In genomic region chr14:80164991-80165390, GRCh38 we compare ENCODE assay signal across 26 cellular contexts. TPM values are rescaled to one million over a fixed set of nuclear protein-coding genes. Genes with fewer than 3 reads are reported as not detected.
DNase-seq lines count a peak whose midpoint lies in the region; ATAC-seq and TF ChIP-seq lines count a peak whose summit lies in the region.
"Had no signal": no experiment of that assay in that cellular context is flagged by ENCODE, and none has a peak within 500 bp of the region (broad histone marks: within the 10 kb centered on the region; RNA-seq: fewer than 3 reads in every experiment).

No MANE protein-coding gene starts in this region.

- peak; percentile 71 for DNase-seq in mammary epithelial cell
- DNase-seq in MCF 10A (ENCODE audit: unreplicated experiment) = no peak
- peak; percentile 87 for DNase-seq in brain microvascular endothelial cell
- DNase-seq in glomerular visceral epithelial cell (ENCODE audit: extremely low spot score) = peak; percentile 10
- no peak for DNase-seq in AG08396 (ENCODE audit: low spot score)
- no peak for DNase-seq in naive thymus-derived CD8-positive, alpha-beta T cell
- no peak for DNase-seq in islet precursor cell
- DNase-seq in NCI-H524 treated with DMSO at 0.1 percent for 48 hours (lab: John Stamatoyannopoulos, UW) = no peak
- DNase-seq: 8988T; activated CD4-positive, alpha-beta T cell treated with anti-CD3 and anti-CD28 coated beads, Interleukin-2, amount 50 U/mL, for 4 hours; amniotic stem cell; DMS 273 treated with DMSO at 0.1 percent for 48 hours; effector memory CD4-positive, alpha-beta T cell; hippocampal formation; KBM-7; left cardiac atrium; NCI-H1930; NCI-H510A; Right ventricle myocardium superior; stimulated activated CD4-positive, alpha-beta T cell treated with anti-CD3 and anti-CD28 coated beads, Interleukin-2, amount 100 ng/mL, for 48 hours; stimulated activated naive CD8-positive, alpha-beta T cell treated with anti-CD3 and anti-CD28 coated beads, Interleukin-15, amount 100 ng/mL, for 72 hours; T-cell had no signal

- H3K79me2 ChIP-seq in mammary epithelial cell (ENCODE audit: insufficient read depth, low read length) = no peaks in the 10 kb centered on the region

- no peaks in the 10 kb centered on the region for H3K36me3 Mint-ChIP-seq in MCF 10A (ENCODE audit: insufficient read depth, unreplicated experiment)
- peaks cover 0 to 4% (median 0%) of the 10 kb centered on the region in 3 donors for H3K36me3 Mint-ChIP-seq in naive thymus-derived CD8-positive, alpha-beta T cell
- H3K36me3 Mint-ChIP-seq: CD14-positive monocyte; natural killer cell treated with Interleukin-12 subunit alpha and Interleukin-12 subunit beta and Interleukin-15 and Interleukin-18, amount 100 ng/mL, for 72 hours; T-cell; type B pancreatic cell had no signal

- CTCF ChIA-PET in mammary epithelial cell (lab: Charles Lee; ENCODE audit: low non-redundant PET) = no interaction called here
- CTCF ChIA-PET in MCF 10A (lab: Yijun Ruan, JAX) = interaction anchor here (0.8 kb wide), 1 partner anchor 48 kb away, joined by 3 read pairs; no protein-coding TSS in a partner anchor

- BruUV-seq in mammary epithelial cell (replicated peaks; lab: Mats Ljungman, UMichigan) (no TSS peak), MCF 10A (replicated peaks; lab: Mats Ljungman, UMichigan) (no TSS peak)

- H3K36me3 ChIP-seq in mammary epithelial cell (ENCODE audit: insufficient read depth, low read length) = no peaks in the 10 kb centered on the region
- H3K36me3 ChIP-seq in brain microvascular endothelial cell (replicated peaks) = no peaks in the 10 kb centered on the region

- H3K27ac ChIP-seq in mammary epithelial cell (ENCODE audit: insufficient read depth, low read depth, low read length) = peak overlapping the region; percentile 35
- no peak overlapping the region for H3K27ac ChIP-seq in brain microvascular endothelial cell

- POLR2A ChIA-PET in MCF 10A (lab: Yijun Ruan, JAX) = no interaction called here
- POLR2A ChIA-PET in naive thymus-derived CD8-positive, alpha-beta T cell (lab: Charles Lee) = no interaction called here

- dilution Hi-C loops in mammary epithelial cell (cut with HindIII; ENCODE audit: low sequenced_read_pairs) = no loop called here

- ATAC-seq in naive thymus-derived CD8-positive, alpha-beta T cell = no peak
- ATAC-seq: natural killer cell treated with Interleukin-12 subunit alpha and Interleukin-12 subunit beta and Interleukin-15 and Interleukin-18, amount 100 ng/mL, for 72 hours; stimulated activated naive CD8-positive, alpha-beta T cell treated with anti-CD3 and anti-CD28 coated beads, Interleukin-15, amount 100 ng/mL, for 72 hours; T-cell had no signal

- no peak overlapping the region for H3K9ac ChIP-seq in mammary epithelial cell (ENCODE audit: insufficient read depth, low read length)

- in situ Hi-C loops in mammary epithelial cell (cut with MboI; ENCODE audit: low sequenced_read_pairs in 2 of 2) (no loop called here), brain microvascular endothelial cell (cut with HindIII; ENCODE audit: low pct_ligation_motif_present, low sequenced_read_pairs) (no loop called here)

- TF ChIP-seq CTCF in mammary epithelial cell (conservative IDR thresholded peaks at IDR 0.05 in 1 of 2, IDR thresholded peaks at IDR 0.05 in 1 of 2; ENCODE audit: extremely low read depth in 1 of 2, insufficient read depth in 1 of 2, low read depth in 1 of 2, low read length in 2 of 2) (no peak), MCF 10A (IDR thresholded peaks at IDR 0.05; ENCODE audit: unreplicated experiment) (no peak), brain microvascular endothelial cell (IDR thresholded peaks at IDR 0.05; ENCODE audit: low read depth, low read length, missing control alignments) (no peak)

- no peaks in the 10 kb centered on the region for H3K9me3 Mint-ChIP-seq in MCF 10A (ENCODE audit: unreplicated experiment)
- peaks cover 0 to 10% (median 0%) of the 10 kb centered on the region in 9 donors for H3K9me3 Mint-ChIP-seq in naive thymus-derived CD8-positive, alpha-beta T cell
- H3K9me3 Mint-ChIP-seq: T-cell, type B pancreatic cell had no signal

- no peaks in the 10 kb centered on the region for H3K4me1 ChIP-seq in mammary epithelial cell (ENCODE audit: insufficient read depth, low read length)

- H2AFZ ChIP-seq in mammary epithelial cell (ENCODE audit: low read depth, low read length) = no peak overlapping the region

- no peak overlapping the region for H3K27ac Mint-ChIP-seq in MCF 10A (ENCODE audit: low read depth, unreplicated experiment)
- H3K27ac Mint-ChIP-seq in naive thymus-derived CD8-positive, alpha-beta T cell = no peak overlapping the region
- H3K27ac Mint-ChIP-seq: CD14-positive monocyte; natural killer cell treated with Interleukin-12 subunit alpha and Interleukin-12 subunit beta and Interleukin-15 and Interleukin-18, amount 100 ng/mL, for 72 hours; progenitor cell of endocrine pancreas; stimulated activated naive CD8-positive, alpha-beta T cell treated with anti-CD3 and anti-CD28 coated beads, Interleukin-15, amount 100 ng/mL, for 72 hours; T-cell; type B pancreatic cell had no signal

- H3K4me1 Mint-ChIP-seq in MCF 10A (ENCODE audit: insufficient read depth, unreplicated experiment) = peaks cover 8% of the 10 kb centered on the region
- no peaks in the 10 kb centered on the region for H3K4me1 Mint-ChIP-seq in naive thymus-derived CD8-positive, alpha-beta T cell
- H3K4me1 Mint-ChIP-seq: CD14-positive monocyte; stimulated activated naive CD8-positive, alpha-beta T cell treated with anti-CD3 and anti-CD28 coated beads, Interleukin-15, amount 100 ng/mL, for 72 hours; T-cell had no signal

- intact Hi-C loops in mammary epithelial cell (cut with micrococcal nuclease) (no loop called here), MCF 10A (cut with micrococcal nuclease) (no loop called here)

- peak overlapping the region; percentile 17 for H3K4me2 ChIP-seq in mammary epithelial cell (ENCODE audit: insufficient read depth, low read depth, low read length)

- H3K4me3 ChIP-seq in mammary epithelial cell (replicated peaks in 1 of 3; ENCODE audit: insufficient read depth in 1 of 3, low read depth in 2 of 3, low read length in 3 of 3) (no peak overlapping the region), brain microvascular endothelial cell (ENCODE audit: low read depth, low read length) (no peak overlapping the region)

- H3K9me3 ChIP-seq in mammary epithelial cell (replicated peaks; ENCODE audit: insufficient read depth, low read length) = no peaks in the 10 kb centered on the region

- 34% methylated on average over 5 of the region's 7 CpGs for WGBS in mammary epithelial cell (ENCODE audit: low coverage, missing lambda C conversion rate)

- H3K27me3 ChIP-seq in mammary epithelial cell (ENCODE audit: insufficient read depth, low read length) (no peaks in the 10 kb centered on the region), brain microvascular endothelial cell (replicated peaks) (no peaks in the 10 kb centered on the region)

- H3K4me3 Mint-ChIP-seq in MCF 10A (ENCODE audit: unreplicated experiment) = no peak overlapping the region
- H3K4me3 Mint-ChIP-seq in naive thymus-derived CD8-positive, alpha-beta T cell = no peak overlapping the region
- H3K4me3 Mint-ChIP-seq: CD14-positive monocyte; natural killer cell treated with Interleukin-12 subunit alpha and Interleukin-12 subunit beta and Interleukin-15 and Interleukin-18, amount 100 ng/mL, for 72 hours; stimulated activated naive CD8-positive, alpha-beta T cell treated with anti-CD3 and anti-CD28 coated beads, Interleukin-15, amount 100 ng/mL, for 72 hours; T-cell; type B pancreatic cell had no signal

- H3K27me3 Mint-ChIP-seq in MCF 10A (ENCODE audit: insufficient read depth, unreplicated experiment) = no peaks in the 10 kb centered on the region
- peaks cover 0 to 5% (median 0%) of the 10 kb centered on the region in 5 donors for H3K27me3 Mint-ChIP-seq in naive thymus-derived CD8-positive, alpha-beta T cell
- H3K27me3 Mint-ChIP-seq: natural killer cell treated with Interleukin-12 subunit alpha and Interleukin-12 subunit beta and Interleukin-15 and Interleukin-18, amount 100 ng/mL, for 72 hours; progenitor cell of endocrine pancreas; stimulated activated naive CD8-positive, alpha-beta T cell treated with anti-CD3 and anti-CD28 coated beads, Interleukin-15, amount 100 ng/mL, for 72 hours; T-cell; type B pancreatic cell had no signal

- H4K20me1 ChIP-seq in mammary epithelial cell (ENCODE audit: insufficient read depth, low read length) = no peaks in the 10 kb centered on the region

RNA-seq across cellular contexts. Expression of gene DIO2, which starts 46.3 kb away (rescaled TPM):
- 1 to 10 TPM in 1 of 2 donors, under 1 TPM in 1; 0.09 to 1.5 TPM for total RNA-seq in mammary epithelial cell
- polyA plus RNA-seq in mammary epithelial cell = 0.05 TPM
- not detected for polyA minus RNA-seq in mammary epithelial cell
- total RNA-seq in MCF 10A (2022) = 0.07 and 0.26 TPM in 2 replicates
- not detected for total RNA-seq in naive thymus-derived CD8-positive, alpha-beta T cell
- not detected for polyA plus RNA-seq in naive thymus-derived CD8-positive, alpha-beta T cell
- total RNA-seq: natural killer cell treated with Interleukin-12 subunit alpha and Interleukin-12 subunit beta and Interleukin-15 and Interleukin-18, amount 100 ng/mL, for 72 hours; T-cell had no signal
- polyA plus RNA-seq: CD14-positive monocyte had no signal

Comparison
In these comparisons a context has a peak if more than half of its experiments do, and no peak if none do; other contexts are left out.
1. DNase-seq: peak in mammary epithelial cell (single experiment), brain microvascular endothelial cell (single experiment) and glomerular visceral epithelial cell (single experiment); none in MCF 10A (single experiment), AG08396 (single experiment), naive thymus-derived CD8-positive, alpha-beta T cell (0 of 10), islet precursor cell (single experiment) and NCI-H524 treated with DMSO at 0.1 percent for 48 hours (single experiment).